ENCODE assay signal across 32 cellular contexts in the genomic region with DNA sequence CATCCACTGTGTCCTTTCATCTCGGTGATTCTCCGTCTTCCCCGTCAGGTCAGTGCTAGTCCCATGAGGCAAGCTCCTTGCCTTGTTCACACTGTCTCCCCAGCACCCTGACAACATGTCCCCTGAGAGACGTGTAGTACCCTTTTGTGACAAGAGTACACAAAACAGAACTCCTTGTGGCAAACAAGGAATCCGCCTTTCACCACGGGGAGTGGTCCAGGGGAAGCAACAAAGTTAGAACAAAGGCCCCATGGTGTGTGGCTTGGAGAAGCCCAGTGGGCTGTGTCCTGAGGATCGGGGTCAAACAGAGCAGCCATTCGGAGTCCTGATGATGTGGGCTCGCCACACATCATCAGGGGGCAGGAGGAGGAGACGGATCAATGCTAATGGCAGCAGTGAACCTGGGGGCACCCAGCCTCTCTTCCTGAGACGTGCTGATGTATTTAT.
DNase-seq lines count a peak whose midpoint lies in the region; ATAC-seq and TF ChIP-seq lines count a peak whose summit lies in the region.
"Had no signal": no experiment of that assay in that cellular context is flagged by ENCODE, and none has a peak within 500 bp of the region (broad histone marks: within the 10 kb centered on the region; RNA-seq: fewer than 3 reads in every experiment).

No MANE protein-coding gene starts in this region.

- H3K27me3 ChIP-seq in neural progenitor cell (peaks cover 86% of the 10 kb centered on the region), upper lobe of right lung (no peaks in the 10 kb centered on the region)
- H3K27me3 ChIP-seq: ascending aorta, colonic mucosa, MG63, uterus had no signal

- no peaks in the 10 kb centered on the region for H3K9me3 ChIP-seq in neural progenitor cell (ENCODE audit: low read depth)
- H3K9me3 ChIP-seq in upper lobe of right lung = no peaks in the 10 kb centered on the region
- H3K9me3 ChIP-seq: ascending aorta, colonic mucosa, left lung, MG63, thoracic aorta, uterus had no signal

- H3K36me3 Mint-ChIP-seq in neural progenitor cell = no peaks in the 10 kb centered on the region
- H3K36me3 Mint-ChIP-seq in activated naive CD8-positive, alpha-beta T cell treated with anti-CD3 and anti-CD28 coated beads, Interleukin-2, amount 50 U/mL, for 24 hours (ENCODE audit: low read depth) = no peaks in the 10 kb centered on the region
- H3K36me3 Mint-ChIP-seq: activated naive CD8-positive, alpha-beta T cell treated with anti-CD3 and anti-CD28 coated beads, Interleukin-2, amount 10 ng/mL, durations not matched to agents 7 days and 5 days; CD8-positive, alpha-beta memory T cell had no signal

- no peaks in the 10 kb centered on the region for H3K9me3 Mint-ChIP-seq in neural progenitor cell
- H3K9me3 Mint-ChIP-seq in activated naive CD8-positive, alpha-beta T cell treated with anti-CD3 and anti-CD28 coated beads, Interleukin-2, amount 50 U/mL, for 24 hours = no peaks in the 10 kb centered on the region
- H3K9me3 Mint-ChIP-seq: activated naive CD8-positive, alpha-beta T cell treated with anti-CD3 and anti-CD28 coated beads, Interleukin-2, amount 10 ng/mL, durations not matched to agents 7 days and 5 days; CD8-positive, alpha-beta memory T cell; effector memory CD8-positive, alpha-beta T cell had no signal

- no peaks in the 10 kb centered on the region for H3F3A ChIP-seq in neural progenitor cell (ENCODE audit: low read depth)

- peak overlapping the region; percentile 35 for H3K4me2 ChIP-seq in neural progenitor cell

- no peak overlapping the region for H3K4me3 Mint-ChIP-seq in neural progenitor cell
- H3K4me3 Mint-ChIP-seq in activated naive CD8-positive, alpha-beta T cell treated with anti-CD3 and anti-CD28 coated beads, Interleukin-2, amount 50 U/mL, for 24 hours = no peak overlapping the region
- H3K4me3 Mint-ChIP-seq: activated naive CD8-positive, alpha-beta T cell treated with anti-CD3 and anti-CD28 coated beads, Interleukin-2, amount 10 ng/mL, durations not matched to agents 7 days and 5 days; CD8-positive, alpha-beta memory T cell; effector memory CD8-positive, alpha-beta T cell had no signal

- peaks cover 18% of the 10 kb centered on the region for H3K27me3 Mint-ChIP-seq in neural progenitor cell (ENCODE audit: insufficient read depth, low read depth)
- peaks cover 10% of the 10 kb centered on the region for H3K27me3 Mint-ChIP-seq in activated naive CD8-positive, alpha-beta T cell treated with anti-CD3 and anti-CD28 coated beads, Interleukin-2, amount 50 U/mL, for 24 hours

- H3K4me1 Mint-ChIP-seq in neural progenitor cell = peaks cover 7% of the 10 kb centered on the region
- H3K4me1 Mint-ChIP-seq in activated naive CD8-positive, alpha-beta T cell treated with anti-CD3 and anti-CD28 coated beads, Interleukin-2, amount 50 U/mL, for 24 hours = no peaks in the 10 kb centered on the region
- H3K4me1 Mint-ChIP-seq: activated naive CD8-positive, alpha-beta T cell treated with anti-CD3 and anti-CD28 coated beads, Interleukin-2, amount 10 ng/mL, durations not matched to agents 7 days and 5 days; CD8-positive, alpha-beta memory T cell had no signal

- H3K27ac Mint-ChIP-seq in neural progenitor cell = no peak overlapping the region
- no peak overlapping the region for H3K27ac Mint-ChIP-seq in activated naive CD8-positive, alpha-beta T cell treated with anti-CD3 and anti-CD28 coated beads, Interleukin-2, amount 50 U/mL, for 24 hours
- H3K27ac Mint-ChIP-seq: activated naive CD8-positive, alpha-beta T cell treated with anti-CD3 and anti-CD28 coated beads, Interleukin-2, amount 10 ng/mL, durations not matched to agents 7 days and 5 days; CD8-positive, alpha-beta memory T cell; effector memory CD8-positive, alpha-beta T cell had no signal

- ATAC-seq in upper lobe of right lung (no peak), GM19023 (IDR thresholded peaks at IDR 0.05; ENCODE audit: unreplicated experiment) (no peak), GM18517 (IDR thresholded peaks at IDR 0.05; ENCODE audit: unreplicated experiment) (no peak)
- ATAC-seq in activated naive CD8-positive, alpha-beta T cell treated with anti-CD3 and anti-CD28 coated beads, Interleukin-2, amount 50 U/mL, for 24 hours = no peak
- ATAC-seq: effector memory CD8-positive, alpha-beta T cell; left lung; PC-3 had no signal

- H3K4me1 ChIP-seq in neural progenitor cell = peaks cover 9% of the 10 kb centered on the region
- H3K4me1 ChIP-seq in upper lobe of right lung = no peaks in the 10 kb centered on the region
- H3K4me1 ChIP-seq: colonic mucosa, left lung, uterus had no signal

- intact Hi-C loops in upper lobe of right lung (cut with DNase I) = no loop called here

- no peaks in the 10 kb centered on the region for H4K20me1 ChIP-seq in neural progenitor cell (ENCODE audit: low read depth)

- no peak overlapping the region for H3K9ac ChIP-seq in neural progenitor cell

- DNase-seq in activated naive CD4-positive, alpha-beta T cell treated with anti-CD3 and anti-CD28 coated beads, Interleukin-2, amount 50 U/mL, for 16 hours = peak; percentile 3
- DNase-seq in activated naive CD4-positive, alpha-beta T cell (lab: John Stamatoyannopoulos, UW) = no peak
- DNase-seq in ecto neural progenitor cell (ENCODE audit: low spot score) (peak; percentile 43), neural progenitor cell (ENCODE audit: low spot score) (peak; percentile 41), upper lobe of right lung (peak; percentile 34)
- no peak for DNase-seq in activated naive CD8-positive, alpha-beta T cell treated with anti-CD3 and anti-CD28 coated beads, Interleukin-2, amount 50 U/mL, for 24 hours
- DNase-seq: activated CD4-positive, alpha-beta T cell treated with anti-CD3 and anti-CD28 coated beads, Interleukin-2, amount 50 U/mL, for 48 hours; activated CD4-positive, CD25-positive, alpha-beta regulatory T cell treated with anti-CD3 and anti-CD28 coated beads, Interleukin-2, amount 50 U/mL, for 72 hours; activated naive CD8-positive, alpha-beta T cell treated with anti-CD3 and anti-CD28 coated beads, Interleukin-2, amount 10 ng/mL, durations not matched to agents 7 days and 5 days; CD8-positive, alpha-beta memory T cell; colonic mucosa; DMS 273 treated with DMSO at 0.1 percent for 48 hours; effector memory CD8-positive, alpha-beta T cell; erythroblast; KG1; mesenchymal stem cell; MG63; NCI-H1105; NCI-H1930; NCI-H2171 treated with DMSO at 0.1 percent for 48 hours; NCI-H524 treated with DMSO at 0.1 percent for 48 hours; occipital lobe; PC-3; Right ventricle myocardium superior; stimulated activated naive CD4-positive, alpha-beta T cell treated with Interleukin-2 at 50 U/mL for 16 hours had no signal

- TF ChIP-seq CTCF in neural progenitor cell (IDR thresholded peaks at IDR 0.05) = no peak
- no peak for TF ChIP-seq CTCF in upper lobe of right lung (IDR thresholded peaks at IDR 0.05)

- H3K4me3 ChIP-seq in neural progenitor cell (no peak overlapping the region), upper lobe of right lung (no peak overlapping the region)
- H3K4me3 ChIP-seq: ascending aorta, colonic mucosa, left lung, MG63, thoracic aorta, uterus had no signal

- H3K79me2 ChIP-seq in neural progenitor cell (ENCODE audit: low read depth) = no peaks in the 10 kb centered on the region

- H3K36me3 ChIP-seq in neural progenitor cell (no peaks in the 10 kb centered on the region), upper lobe of right lung (no peaks in the 10 kb centered on the region)
- H3K36me3 ChIP-seq: ascending aorta, colonic mucosa, left lung, MG63, thoracic aorta, uterus had no signal

- H3K27ac ChIP-seq in neural progenitor cell (no peak overlapping the region), upper lobe of right lung (no peak overlapping the region)
- H3K27ac ChIP-seq: ascending aorta, colonic mucosa, HL-60, left lung, thoracic aorta, uterus had no signal

- H2AFZ ChIP-seq in neural progenitor cell (replicated peaks) = no peak overlapping the region

Comparison
In these comparisons a context has a peak if more than half of its experiments do, and no peak if none do; other contexts are left out.
1. DNase-seq: peak in activated naive CD4-positive, alpha-beta T cell treated with anti-CD3 and anti-CD28 coated beads, Interleukin-2, amount 50 U/mL, for 16 hours (single experiment), ecto neural progenitor cell (single experiment), neural progenitor cell (single experiment) and upper lobe of right lung (single experiment); none in activated naive CD4-positive, alpha-beta T cell (0 of 4) and activated naive CD8-positive, alpha-beta T cell treated with anti-CD3 and anti-CD28 coated beads, Interleukin-2, amount 50 U/mL, for 24 hours (single experiment).